Comparison of ENCODE assay signal across 1 cellular context in genomic region chr14:50013934-50014333, GRCh38.
TF ChIP-seq lines count a peak whose summit lies in the region.

No MANE protein-coding gene starts in this region.

TF ChIP-seq in IMR-90, 13 proteins besides CTCF, POLR2A, EP300 and RAD21:
- no peak for TF ChIP-seq SMC3 (IDR thresholded peaks at IDR 0.05; ENCODE audit: low read depth, low read length)
- no peak for TF ChIP-seq MAFK (IDR thresholded peaks at IDR 0.05; ENCODE audit: low read depth, low read length)
- no peak for TF ChIP-seq RCOR1 (IDR thresholded peaks at IDR 0.05; ENCODE audit: insufficient replicate concordance, low read length)
- no peak for TF ChIP-seq CEBPB (IDR thresholded peaks at IDR 0.05; ENCODE audit: low read depth, low read length)
- no peak for TF ChIP-seq CHD1 (IDR thresholded peaks at IDR 0.05; ENCODE audit: low read depth, low read length)
- no peak for TF ChIP-seq ELK1 (IDR thresholded peaks at IDR 0.05; ENCODE audit: borderline replicate concordance, low read depth, low read length)
- TF ChIP-seq FOS (IDR thresholded peaks at IDR 0.05; ENCODE audit: low read depth, low read length): no peak
- no peak for TF ChIP-seq NFE2L2 (IDR thresholded peaks at IDR 0.05; ENCODE audit: low read depth, low read length)
- no peak for TF ChIP-seq MXI1 (IDR thresholded peaks at IDR 0.05; ENCODE audit: borderline replicate concordance, low read depth, low read length)
- TF ChIP-seq USF2 (IDR thresholded peaks at IDR 0.05; ENCODE audit: low read depth, low read length): no peak
- no peak for TF ChIP-seq RFX5 (IDR thresholded peaks at IDR 0.05; ENCODE audit: low read depth, low read length)
- TF ChIP-seq BHLHE40 (IDR thresholded peaks at IDR 0.05; ENCODE audit: low read depth, low read length): no peak
- TF ChIP-seq MAZ (IDR thresholded peaks at IDR 0.05; ENCODE audit: borderline replicate concordance, low read depth, low read length): no peak
